In genomic region chr14:102234331-102235264, GRCh38 we compare ENCODE assay signal across 10 cellular contexts.
DNase-seq lines count a peak whose midpoint lies in the region; ATAC-seq, FAIRE-seq and TF ChIP-seq lines count a peak whose summit lies in the region.
"Had no signal": no experiment of that assay in that cellular context is flagged by ENCODE, and none has a peak within 500 bp of the region (broad histone marks: within the 10 kb centered on the region; RNA-seq: fewer than 3 reads in every experiment).

No MANE protein-coding gene starts in this region.

- H3K4me1 ChIP-seq in Peyer's patch = peaks cover 0 to 6% (median 0%) of the 10 kb centered on the region in 4 donors

- H3K27me3 ChIP-seq in Peyer's patch = no peaks in the 10 kb centered on the region

- no peak for TF ChIP-seq CTCF in astrocyte of the cerebellum (IDR thresholded peaks at IDR 0.05; ENCODE audit: low read depth, low read length, missing control alignments)
- no peak for TF ChIP-seq CTCF in Peyer's patch (IDR thresholded peaks at IDR 0.05)

- H3K27me3 Mint-ChIP-seq in activated T-helper 1 cell treated with anti-CD3 and anti-CD28 coated beads, Interleukin-12 subunit alpha, Interleukin-12 subunit beta, Interleukin-2, Interleukin-4 antibody, amounts not matched to agents 30 ng/mL and 10 ng/mL and 1 ng/mL, durations not matched to agents 14 hours and 24 hours and 36 hours (ENCODE audit: insufficient read depth) = no peaks in the 10 kb centered on the region

- H3K4me1 Mint-ChIP-seq in activated T-helper 1 cell treated with anti-CD3 and anti-CD28 coated beads, Interleukin-12 subunit alpha, Interleukin-12 subunit beta, Interleukin-2, Interleukin-4 antibody, amounts not matched to agents 30 ng/mL and 10 ng/mL and 1 ng/mL, durations not matched to agents 14 hours and 24 hours and 36 hours (ENCODE audit: low read depth) = no peaks in the 10 kb centered on the region

- H3K4me3 Mint-ChIP-seq in activated T-helper 1 cell treated with anti-CD3 and anti-CD28 coated beads, Interleukin-12 subunit alpha, Interleukin-12 subunit beta, Interleukin-2, Interleukin-4 antibody, amounts not matched to agents 30 ng/mL and 10 ng/mL and 1 ng/mL, durations not matched to agents 14 hours and 24 hours and 36 hours = no peak overlapping the region

- no peaks in the 10 kb centered on the region for H3K36me3 ChIP-seq in Peyer's patch

- in situ Hi-C loops in astrocyte of the cerebellum (cut with HindIII; ENCODE audit: low sequenced_read_pairs) = no loop called here

- ATAC-seq in Right ventricle myocardium inferior = peak; percentile 18
- peak; percentile 4 for ATAC-seq in left colon

- peak overlapping the region; percentile 16 for H3K4me3 ChIP-seq in astrocyte of the cerebellum (ENCODE audit: low read depth, low read length)
- no peak overlapping the region for H3K4me3 ChIP-seq in Peyer's patch
- H3K4me3 ChIP-seq: lower lobe of right lung had no signal

- no peak overlapping the region for H3K27ac ChIP-seq in Peyer's patch
- H3K27ac ChIP-seq: lower lobe of right lung had no signal

- no peak overlapping the region for H3K27ac Mint-ChIP-seq in activated T-helper 1 cell treated with anti-CD3 and anti-CD28 coated beads, Interleukin-12 subunit alpha, Interleukin-12 subunit beta, Interleukin-2, Interleukin-4 antibody, amounts not matched to agents 30 ng/mL and 10 ng/mL and 1 ng/mL, durations not matched to agents 14 hours and 24 hours and 36 hours

- no peak for FAIRE-seq in urothelium cell line (lab: Jason Lieb, UNC)
- FAIRE-seq: frontal cortex had no signal

- no peaks in the 10 kb centered on the region for H3K9me3 ChIP-seq in Peyer's patch
- H3K9me3 ChIP-seq: lower lobe of right lung had no signal

- TF ChIP-seq POLR2A in Peyer's patch (IDR thresholded peaks at IDR 0.05) = no peak

- H3K36me3 Mint-ChIP-seq in activated T-helper 1 cell treated with anti-CD3 and anti-CD28 coated beads, Interleukin-12 subunit alpha, Interleukin-12 subunit beta, Interleukin-2, Interleukin-4 antibody, amounts not matched to agents 30 ng/mL and 10 ng/mL and 1 ng/mL, durations not matched to agents 14 hours and 24 hours and 36 hours (ENCODE audit: low read depth) = no peaks in the 10 kb centered on the region

- intact Hi-C loops in Right ventricle myocardium inferior (cut with DNase I) = loop anchor here (1.0 kb wide), 1 partner anchor 80 kb away; no protein-coding TSS in a partner anchor
- intact Hi-C loops in cardiac septum (cut with DNase I) = loop anchor here (1.0 to 10.0 kb wide), 3 partner anchors 70 to 280 kb away; partner anchors contain the start of gene MOK
- intact Hi-C loops in left colon (cut with DNase I, micrococcal nuclease) = loop anchor here in 1 of 2 donors (5.0 kb wide), 1 partner anchor 78 kb away; no protein-coding TSS in a partner anchor
- intact Hi-C loops in activated T-helper 1 cell treated with anti-CD3 and anti-CD28 coated beads, Interleukin-12 subunit alpha, Interleukin-12 subunit beta, Interleukin-2, Interleukin-4 antibody, amounts not matched to agents 30 ng/mL and 10 ng/mL and 1 ng/mL, durations not matched to agents 14 hours and 24 hours and 36 hours (cut with micrococcal nuclease) = loop anchor here (1.0 to 2.0 kb wide), 3 partner anchors 80 to 282 kb away; partner anchors contain the start of gene ANKRD9

- no peak for DNase-seq in Right ventricle myocardium inferior (ENCODE audit: missing footprints)
- no peak for DNase-seq in cardiac septum (ENCODE audit: low spot score)
- DNase-seq in astrocyte of the cerebellum (ENCODE audit: low read depth) = no peak
- no peak for DNase-seq in left colon
- peak; percentile 16 for DNase-seq in urothelium cell line (ENCODE audit: low spot score)
- no peak for DNase-seq in A172 (ENCODE audit: low spot score)
- no peak for DNase-seq in Peyer's patch
- no peak for DNase-seq in activated T-helper 1 cell treated with anti-CD3 and anti-CD28 coated beads, Interleukin-12 subunit alpha, Interleukin-12 subunit beta, Interleukin-2, Interleukin-4 antibody, amounts not matched to agents 30 ng/mL and 10 ng/mL and 1 ng/mL, durations not matched to agents 14 hours and 24 hours and 36 hours (ENCODE audit: low spot score)

- H3K9me3 Mint-ChIP-seq in activated T-helper 1 cell treated with anti-CD3 and anti-CD28 coated beads, Interleukin-12 subunit alpha, Interleukin-12 subunit beta, Interleukin-2, Interleukin-4 antibody, amounts not matched to agents 30 ng/mL and 10 ng/mL and 1 ng/mL, durations not matched to agents 14 hours and 24 hours and 36 hours = no peaks in the 10 kb centered on the region
